In the genomic region with DNA sequence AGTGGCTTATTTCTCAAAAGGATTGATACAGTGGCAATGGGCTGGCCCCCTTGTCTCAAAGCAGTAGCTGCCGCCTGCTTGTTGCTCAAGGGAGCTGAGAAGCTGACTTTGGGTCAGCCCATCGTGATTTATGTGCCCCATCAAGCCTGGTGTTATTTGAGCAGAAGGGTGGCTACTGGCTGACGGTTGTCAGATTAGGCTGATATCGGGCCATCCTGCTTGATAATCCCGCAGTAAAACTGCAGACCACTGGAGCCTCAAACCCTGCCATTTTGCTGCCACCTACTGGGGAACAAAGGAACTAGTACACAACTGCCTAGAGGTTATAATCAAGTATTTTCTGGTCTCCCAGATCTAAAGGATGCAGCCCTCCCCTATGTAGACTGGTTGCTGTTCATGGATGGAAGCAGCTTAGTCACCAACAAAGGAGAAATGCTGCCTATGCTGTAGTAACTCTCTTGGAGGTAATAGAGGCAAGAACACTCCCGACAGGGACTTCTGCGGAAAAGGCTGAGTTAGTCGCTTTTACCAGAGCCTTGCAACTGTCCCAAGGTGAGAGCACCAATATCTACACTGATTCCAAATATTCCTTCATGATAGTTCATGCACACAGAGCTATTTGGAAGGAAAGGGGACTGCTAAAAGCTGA, we compare ENCODE assay signal across 8 cellular contexts.
DNase-seq lines count a peak whose midpoint lies in the region; ATAC-seq and TF ChIP-seq lines count a peak whose summit lies in the region.

No MANE protein-coding gene starts in this region.

- no peak overlapping the region for H3K4me3 Mint-ChIP-seq in naive thymus-derived CD4-positive, alpha-beta T cell

- no peak overlapping the region for H3K4me3 ChIP-seq in naive thymus-derived CD4-positive, alpha-beta T cell (ENCODE audit: low read length)
- H3K4me3 ChIP-seq in thoracic aorta, result no peak overlapping the region

- peak; percentile 87 for ATAC-seq in GM18511 (IDR thresholded peaks at IDR 0.05; ENCODE audit: unreplicated experiment)
- peak; percentile 88 for ATAC-seq in HG03354 (IDR thresholded peaks at IDR 0.05; ENCODE audit: poor library complexity, severe bottlenecking, unreplicated experiment)
- ATAC-seq in naive thymus-derived CD4-positive, alpha-beta T cell, result peak; percentile 68
- ATAC-seq in thoracic aorta (ENCODE audit: insufficient number of reproducible peaks, low FRiP score, low read depth), result peak; percentile 63

- no peak for TF ChIP-seq POLR2A in erythroblast (IDR thresholded peaks at IDR 0.05; ENCODE audit: low read length)

- peak; percentile 65 for TF ChIP-seq CTCF in thoracic aorta (IDR thresholded peaks at IDR 0.05)

- no peaks in the 10 kb centered on the region for H3K4me1 ChIP-seq in naive thymus-derived CD4-positive, alpha-beta T cell (ENCODE audit: control insufficient read depth in 2 of 2, insufficient read depth in 2 of 2, low read length in 2 of 2)
- no peaks in the 10 kb centered on the region for H3K4me1 ChIP-seq in thoracic aorta (ENCODE audit: control insufficient read depth in 1 of 2, low read depth in 2 of 2)

- no peaks in the 10 kb centered on the region for H3K9me3 ChIP-seq in naive thymus-derived CD4-positive, alpha-beta T cell (ENCODE audit: control insufficient read depth in 2 of 3, low read length in 3 of 3)
- H3K9me3 ChIP-seq in thoracic aorta, result no peaks in the 10 kb centered on the region

- H3K36me3 ChIP-seq in naive thymus-derived CD4-positive, alpha-beta T cell (ENCODE audit: control insufficient read depth in 2 of 3, insufficient read depth in 3 of 3, low read length in 3 of 3), result no peaks in the 10 kb centered on the region
- no peaks in the 10 kb centered on the region for H3K36me3 ChIP-seq in thoracic aorta

- no peaks in the 10 kb centered on the region for H3K4me1 Mint-ChIP-seq in naive thymus-derived CD4-positive, alpha-beta T cell

- no peaks in the 10 kb centered on the region for H3K27me3 ChIP-seq in naive thymus-derived CD4-positive, alpha-beta T cell (ENCODE audit: control insufficient read depth in 2 of 2, insufficient read depth in 2 of 2, low read length in 2 of 2)
- H3K27me3 ChIP-seq in thoracic aorta (replicated peaks; ENCODE audit: insufficient read depth), result no peaks in the 10 kb centered on the region

- no peak overlapping the region for H3K27ac Mint-ChIP-seq in naive thymus-derived CD4-positive, alpha-beta T cell

- H3K36me3 Mint-ChIP-seq in naive thymus-derived CD4-positive, alpha-beta T cell, result no peaks in the 10 kb centered on the region

- H3K9me3 Mint-ChIP-seq in naive thymus-derived CD4-positive, alpha-beta T cell, result no peaks in the 10 kb centered on the region

- POLR2A ChIA-PET in naive thymus-derived CD4-positive, alpha-beta T cell (lab: Charles Lee), result no interaction called here

- H3K27ac ChIP-seq in naive thymus-derived CD4-positive, alpha-beta T cell (ENCODE audit: low read depth, low read length), result no peak overlapping the region
- no peak overlapping the region for H3K27ac ChIP-seq in thoracic aorta

- CTCF ChIA-PET in naive thymus-derived CD4-positive, alpha-beta T cell (lab: Charles Lee), result interaction anchor here (0.7 to 4.5 kb wide), 5 partner anchors 10 to 357 kb away, joined by 3 to 40 read pairs (median 5); no protein-coding TSS in a partner anchor

- peaks cover 0 to 9% (median 5%) of the 10 kb centered on the region in 5 donors for H3K27me3 Mint-ChIP-seq in naive thymus-derived CD4-positive, alpha-beta T cell

- DNase-seq in Ammon's horn (ENCODE audit: low spot score) (peak; percentile 85), NCI-H69 (lab: John Stamatoyannopoulos, UW) (peak; percentile 70), erythroblast (lab: John Stamatoyannopoulos, UW) (peak; percentile 76), thoracic aorta (ENCODE audit: low spot score) (no peak)
- DNase-seq in activated CD8-positive, alpha-beta memory T cell treated with anti-CD3 and anti-CD28 coated beads for 4 hours (ENCODE audit: low read depth in 2 of 2), result peak; percentile 8 to 13
- peak in 7 of 9 donors; percentile 1 to 40 (median 32) for DNase-seq in naive thymus-derived CD4-positive, alpha-beta T cell

- intact Hi-C loops in naive thymus-derived CD4-positive, alpha-beta T cell (cut with micrococcal nuclease), result loop anchor here (1.0 to 10.0 kb wide), 3 partner anchors 91 to 673 kb away; no protein-coding TSS in a partner anchor
